ENCODE assay signal across 19 cellular contexts in genomic region chr4:142581891-142582290, GRCh38.
"Had no signal": no experiment of that assay in that cellular context is flagged by ENCODE, and none has a peak within 500 bp of the region (broad histone marks: within the 10 kb centered on the region; RNA-seq: fewer than 3 reads in every experiment).

No MANE protein-coding gene starts in this region.

- ATAC-seq: PC-3 had no signal

- H3K4me3 Mint-ChIP-seq: T-helper 1 cell treated with Interleukin-12 subunit alpha and Interleukin-12 subunit beta and Interleukin-4 antibody, amounts not matched to agents 30 μg/mL and 1 μg/mL, for 36 hours had no signal

- H3K27ac Mint-ChIP-seq: T-helper 1 cell treated with Interleukin-12 subunit alpha and Interleukin-12 subunit beta and Interleukin-4 antibody, amounts not matched to agents 30 μg/mL and 1 μg/mL, for 36 hours had no signal

- H3K4me3 ChIP-seq: breast epithelium, coronary artery, MG63 had no signal

- H3K4me2 ChIP-seq: KMS-11 had no signal

- H3K27me3 ChIP-seq: breast epithelium, MG63 had no signal

- H3K9ac ChIP-seq: KMS-11 had no signal

- H3K4me1 ChIP-seq: breast epithelium had no signal

- FAIRE-seq: RCC 7860 had no signal

- H3K27ac ChIP-seq: breast epithelium, coronary artery, KMS-11 had no signal

- H3K36me3 ChIP-seq: breast epithelium, MG63 had no signal

- H3K9me3 Mint-ChIP-seq: T-helper 1 cell treated with Interleukin-12 subunit alpha and Interleukin-12 subunit beta and Interleukin-4 antibody, amounts not matched to agents 30 μg/mL and 1 μg/mL, for 36 hours had no signal

- DNase-seq: activated CD4-positive, alpha-beta T cell treated with anti-CD3 and anti-CD28 coated beads, Interleukin-2, amount 50 U/mL, for 48 hours; aorta; central memory CD4-positive, alpha-beta T cell; MG63; MV-4-11; NCI-H1092 treated with DMSO at 0.1 percent for 48 hours; NCI-H1417 treated with DMSO at 0.1 percent for 48 hours; NCI-H1694; NCI-H2029; NCI-H2107; NCI-H510A treated with DMSO at 0.1 percent for 48 hours; NCI-H69; SHP77 had no signal

- H3K9me3 ChIP-seq: breast epithelium, MG63 had no signal
